8 cellular contexts compared by ENCODE assay signal in the genomic region with DNA sequence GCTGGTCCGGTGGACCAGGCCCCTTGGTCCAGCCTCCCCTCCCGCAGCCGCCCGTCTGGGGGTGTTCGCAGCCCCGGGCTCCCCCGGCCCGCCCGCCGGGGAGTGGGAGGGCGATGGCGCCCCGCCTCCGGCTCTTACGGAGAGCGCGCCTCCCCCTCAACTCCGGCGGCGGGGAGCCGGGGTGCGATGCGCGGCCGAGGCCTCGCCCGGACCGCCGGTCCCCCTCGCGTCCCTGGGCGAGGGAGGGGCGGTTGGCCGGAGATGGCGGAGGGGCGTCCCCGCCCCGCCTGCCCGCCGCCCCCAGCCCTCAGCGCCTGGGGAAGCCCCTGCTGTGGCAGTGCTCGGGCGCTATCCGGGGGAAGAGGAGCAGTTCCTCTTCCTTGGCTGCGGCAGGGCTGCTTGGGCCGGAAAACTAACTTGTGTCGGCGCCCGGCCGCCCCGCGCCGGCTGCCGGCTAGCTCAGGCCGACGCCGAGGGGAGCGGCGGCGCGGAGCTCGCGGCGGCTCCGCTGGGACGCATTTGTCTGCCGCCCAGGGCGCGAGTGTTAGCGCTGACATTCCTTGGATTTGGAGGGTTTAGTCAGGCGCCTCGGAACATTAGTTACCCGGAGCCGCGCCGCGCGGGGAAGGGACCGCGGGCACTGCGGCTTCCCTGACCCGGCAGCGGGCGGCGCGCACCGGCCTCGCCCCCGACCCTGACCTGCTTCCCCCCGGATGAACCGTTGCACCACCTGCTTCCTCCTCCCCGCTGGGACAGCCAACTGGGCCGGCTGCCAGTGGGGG. TPM values are rescaled to one million over a fixed set of nuclear protein-coding genes. Genes with fewer than 3 reads are reported as not detected.
DNase-seq lines count a peak whose midpoint lies in the region; ATAC-seq and TF ChIP-seq lines count a peak whose summit lies in the region.

No MANE protein-coding gene starts in this region.

- peak; percentile 25 to 57 (median 36) for DNase-seq in CD4-positive, alpha-beta T cell
- DNase-seq in Peyer's patch (peak; percentile 73 to 85 (median 77)), fibroblast of peridontal ligament (ENCODE audit: extremely low read depth) (peak; percentile 51)
- DNase-seq in activated T-helper 1 cell treated with anti-CD3 and anti-CD28 coated beads, Interleukin-12 subunit alpha, Interleukin-12 subunit beta, Interleukin-2, Interleukin-4 antibody, amounts not matched to agents 30 ng/mL and 10 ng/mL and 1 ng/mL, durations not matched to agents 14 hours and 24 hours and 36 hours (ENCODE audit: low spot score) = peak; percentile 54
- DNase-seq in natural killer cell treated with Interleukin-12 subunit alpha and Interleukin-12 subunit beta and Interleukin-15 and Interleukin-18, amount 100 ng/mL, for 72 hours (ENCODE audit: low spot score) = peak; percentile 81

- H3K4me3 ChIP-seq in Peyer's patch (peak overlapping the region; percentile 70 to 99 (median 85)), stomach smooth muscle (ENCODE audit: low read length in 2 of 2) (peak overlapping the region; percentile 48 to 86)

- peak overlapping the region; percentile 53 to 72 for H3K9ac ChIP-seq in stomach smooth muscle (ENCODE audit: low read length in 2 of 2)

- no peak for TF ChIP-seq POLR2A in Peyer's patch (IDR thresholded peaks at IDR 0.05)

- H3K27me3 Mint-ChIP-seq in CD4-positive, alpha-beta T cell = no peaks in the 10 kb centered on the region
- no peaks in the 10 kb centered on the region for H3K27me3 Mint-ChIP-seq in activated T-helper 1 cell treated with anti-CD3 and anti-CD28 coated beads, Interleukin-12 subunit alpha, Interleukin-12 subunit beta, Interleukin-2, Interleukin-4 antibody, amounts not matched to agents 30 ng/mL and 10 ng/mL and 1 ng/mL, durations not matched to agents 14 hours and 24 hours and 36 hours (ENCODE audit: insufficient read depth)
- H3K27me3 Mint-ChIP-seq in natural killer cell treated with Interleukin-12 subunit alpha and Interleukin-12 subunit beta and Interleukin-15 and Interleukin-18, amount 100 ng/mL, for 72 hours = no peaks in the 10 kb centered on the region

- H3K27ac Mint-ChIP-seq in CD4-positive, alpha-beta T cell = peak overlapping the region; percentile 65
- peak overlapping the region; percentile 79 for H3K27ac Mint-ChIP-seq in activated T-helper 1 cell treated with anti-CD3 and anti-CD28 coated beads, Interleukin-12 subunit alpha, Interleukin-12 subunit beta, Interleukin-2, Interleukin-4 antibody, amounts not matched to agents 30 ng/mL and 10 ng/mL and 1 ng/mL, durations not matched to agents 14 hours and 24 hours and 36 hours
- peak overlapping the region; percentile 85 to 88 for H3K27ac Mint-ChIP-seq in natural killer cell treated with Interleukin-12 subunit alpha and Interleukin-12 subunit beta and Interleukin-15 and Interleukin-18, amount 100 ng/mL, for 72 hours

- ATAC-seq in CD4-positive, alpha-beta T cell (ENCODE audit: poor library complexity) = peak; percentile 63
- ATAC-seq in GM19324 (IDR thresholded peaks at IDR 0.05; ENCODE audit: low FRiP score, unreplicated experiment) = peak; percentile 65
- ATAC-seq in HG03439 (IDR thresholded peaks at IDR 0.05; ENCODE audit: unreplicated experiment) = peak; percentile 60
- peak; percentile 81 to 86 for ATAC-seq in natural killer cell treated with Interleukin-12 subunit alpha and Interleukin-12 subunit beta and Interleukin-15 and Interleukin-18, amount 100 ng/mL, for 72 hours

- intact Hi-C loops in CD4-positive, alpha-beta T cell (cut with DNase I, micrococcal nuclease) = loop anchor here (5.0 to 10.0 kb wide), 4 partner anchors 155 to 1115 kb away; a partner anchor contains a TSS
- intact Hi-C loops in activated T-helper 1 cell treated with anti-CD3 and anti-CD28 coated beads, Interleukin-12 subunit alpha, Interleukin-12 subunit beta, Interleukin-2, Interleukin-4 antibody, amounts not matched to agents 30 ng/mL and 10 ng/mL and 1 ng/mL, durations not matched to agents 14 hours and 24 hours and 36 hours (cut with micrococcal nuclease) = loop anchor here (1.0 to 5.0 kb wide), 6 partner anchors 21 to 1113 kb away; a partner anchor contains a TSS

- H3K4me3 Mint-ChIP-seq in CD4-positive, alpha-beta T cell = peak overlapping the region; percentile 92
- peak overlapping the region; percentile 90 for H3K4me3 Mint-ChIP-seq in activated T-helper 1 cell treated with anti-CD3 and anti-CD28 coated beads, Interleukin-12 subunit alpha, Interleukin-12 subunit beta, Interleukin-2, Interleukin-4 antibody, amounts not matched to agents 30 ng/mL and 10 ng/mL and 1 ng/mL, durations not matched to agents 14 hours and 24 hours and 36 hours
- peak overlapping the region; percentile 93 for H3K4me3 Mint-ChIP-seq in natural killer cell treated with Interleukin-12 subunit alpha and Interleukin-12 subunit beta and Interleukin-15 and Interleukin-18, amount 100 ng/mL, for 72 hours

- peak overlapping the region; percentile 30 for H3K27ac ChIP-seq in CD4-positive, alpha-beta T cell (ENCODE audit: low read depth, low read length)
- H3K27ac ChIP-seq in Peyer's patch = peak overlapping the region; percentile 88 to 98 (median 94)
- H3K27ac ChIP-seq in stomach smooth muscle (ENCODE audit: low read length) = peak overlapping the region; percentile 81

- POLR2A ChIA-PET in CD4-positive, alpha-beta T cell (lab: Charles Lee) = interaction anchor here (0.6 to 2.2 kb wide), 4 partner anchors 9 to 201 kb away, joined by 3 to 21 read pairs (median 3); a partner anchor contains a TSS

- no peak for TF ChIP-seq CTCF in CD4-positive, alpha-beta T cell (IDR thresholded peaks at IDR 0.05)
- no peak for TF ChIP-seq CTCF in Peyer's patch (IDR thresholded peaks at IDR 0.05)

- no peaks in the 10 kb centered on the region for H3K36me3 ChIP-seq in Peyer's patch
- H3K36me3 ChIP-seq in stomach smooth muscle (ENCODE audit: control insufficient read depth in 2 of 2, insufficient read depth in 2 of 2, low read length in 2 of 2) = no peaks in the 10 kb centered on the region

- H3K36me3 Mint-ChIP-seq in CD4-positive, alpha-beta T cell (ENCODE audit: low read depth) = peaks cover 7% of the 10 kb centered on the region
- H3K36me3 Mint-ChIP-seq in activated T-helper 1 cell treated with anti-CD3 and anti-CD28 coated beads, Interleukin-12 subunit alpha, Interleukin-12 subunit beta, Interleukin-2, Interleukin-4 antibody, amounts not matched to agents 30 ng/mL and 10 ng/mL and 1 ng/mL, durations not matched to agents 14 hours and 24 hours and 36 hours (ENCODE audit: low read depth) = no peaks in the 10 kb centered on the region
- peaks cover 6% of the 10 kb centered on the region for H3K36me3 Mint-ChIP-seq in natural killer cell treated with Interleukin-12 subunit alpha and Interleukin-12 subunit beta and Interleukin-15 and Interleukin-18, amount 100 ng/mL, for 72 hours

- no peaks in the 10 kb centered on the region for H3K9me3 Mint-ChIP-seq in CD4-positive, alpha-beta T cell
- H3K9me3 Mint-ChIP-seq in activated T-helper 1 cell treated with anti-CD3 and anti-CD28 coated beads, Interleukin-12 subunit alpha, Interleukin-12 subunit beta, Interleukin-2, Interleukin-4 antibody, amounts not matched to agents 30 ng/mL and 10 ng/mL and 1 ng/mL, durations not matched to agents 14 hours and 24 hours and 36 hours = no peaks in the 10 kb centered on the region
- H3K9me3 Mint-ChIP-seq in natural killer cell treated with Interleukin-12 subunit alpha and Interleukin-12 subunit beta and Interleukin-15 and Interleukin-18, amount 100 ng/mL, for 72 hours = no peaks in the 10 kb centered on the region

- peaks cover 57% of the 10 kb centered on the region for H3K4me1 Mint-ChIP-seq in CD4-positive, alpha-beta T cell (ENCODE audit: low read depth)
- H3K4me1 Mint-ChIP-seq in activated T-helper 1 cell treated with anti-CD3 and anti-CD28 coated beads, Interleukin-12 subunit alpha, Interleukin-12 subunit beta, Interleukin-2, Interleukin-4 antibody, amounts not matched to agents 30 ng/mL and 10 ng/mL and 1 ng/mL, durations not matched to agents 14 hours and 24 hours and 36 hours (ENCODE audit: low read depth) = peaks cover 37% of the 10 kb centered on the region
- H3K4me1 Mint-ChIP-seq in natural killer cell treated with Interleukin-12 subunit alpha and Interleukin-12 subunit beta and Interleukin-15 and Interleukin-18, amount 100 ng/mL, for 72 hours (ENCODE audit: low read depth in 2 of 2) = peaks cover 27 to 38% of the 10 kb centered on the region in 2 donors

- H3K27me3 ChIP-seq in CD4-positive, alpha-beta T cell (ENCODE audit: control insufficient read depth, insufficient read depth, low read length) = no peaks in the 10 kb centered on the region
- no peaks in the 10 kb centered on the region for H3K27me3 ChIP-seq in Peyer's patch
- H3K27me3 ChIP-seq in stomach smooth muscle (ENCODE audit: control insufficient read depth in 1 of 2, insufficient read depth in 2 of 2, low read length in 2 of 2) = no peaks in the 10 kb centered on the region

- CTCF ChIA-PET in CD4-positive, alpha-beta T cell (lab: Charles Lee) = no interaction called here

- H3K4me1 ChIP-seq in Peyer's patch (peaks cover 0 to 38% (median 0%) of the 10 kb centered on the region in 4 donors), stomach smooth muscle (ENCODE audit: control insufficient read depth, insufficient read depth, low read length) (no peaks in the 10 kb centered on the region)

- no peaks in the 10 kb centered on the region for H3K9me3 ChIP-seq in CD4-positive, alpha-beta T cell (ENCODE audit: control insufficient read depth, low read length)
- H3K9me3 ChIP-seq in Peyer's patch (no peaks in the 10 kb centered on the region), stomach smooth muscle (ENCODE audit: control insufficient read depth in 2 of 2, low read length in 2 of 2) (no peaks in the 10 kb centered on the region)

RNA-seq across cellular contexts. Expression of a gene that starts 1.0 kb away (rescaled TPM):
- total RNA-seq in CD4-positive, alpha-beta T cell = 1 to 10 TPM; 4.6 to 4.8 TPM
- total RNA-seq in Peyer's patch = 100 to 1,000 TPM in 2 of 4 donors, 10 to 100 TPM in 2; 37.1 to 139 (median 96.4) TPM
- total RNA-seq in activated T-helper 1 cell treated with anti-CD3 and anti-CD28 coated beads, Interleukin-12 subunit alpha, Interleukin-12 subunit beta, Interleukin-2, Interleukin-4 antibody, amounts not matched to agents 30 ng/mL and 10 ng/mL and 1 ng/mL, durations not matched to agents 14 hours and 24 hours and 36 hours = 24.6 and 30.5 TPM in 2 replicates
- 10 to 100 TPM; 17.3 to 19.4 TPM for total RNA-seq in natural killer cell treated with Interleukin-12 subunit alpha and Interleukin-12 subunit beta and Interleukin-15 and Interleukin-18, amount 100 ng/mL, for 72 hours

Comparison
In these comparisons a context has a peak if more than half of its experiments do, and no peak if none do; other contexts are left out.
1. Peak in every context shown above with its lines: DNase-seq, ATAC-seq, H3K4me3 ChIP-seq and H3K27ac ChIP-seq.
2. H3K27ac ChIP-seq: peak in every context shown above with its lines; median percentile 94 in Peyer's patch; 81 in stomach smooth muscle; 30 in CD4-positive, alpha-beta T cell.